ENCODE assay signal across 37 cellular contexts in the genomic region with DNA sequence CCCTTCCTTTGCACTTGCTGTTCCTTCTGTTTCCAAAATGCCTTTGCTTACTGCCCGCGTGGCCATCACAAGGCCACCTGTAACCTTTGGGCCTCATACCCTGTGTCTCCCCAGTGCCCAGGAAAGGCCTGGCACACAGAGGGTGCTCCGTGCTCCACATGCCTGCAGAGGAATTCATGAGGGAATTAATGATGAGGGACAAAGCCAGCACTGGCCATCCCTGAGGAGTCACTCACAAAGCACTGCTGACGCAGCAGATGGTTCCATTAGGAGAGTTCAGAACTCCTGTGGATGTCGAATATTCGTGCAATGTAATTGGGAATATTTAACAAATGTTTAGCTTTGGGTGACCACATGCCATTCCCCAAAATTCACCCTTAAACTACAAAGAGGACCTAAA. TPM values are rescaled to one million over a fixed set of nuclear protein-coding genes. Genes with fewer than 3 reads are reported as not detected.
"Had no signal": no experiment of that assay in that cellular context is flagged by ENCODE, and none has a peak within 500 bp of the region (broad histone marks: within the 10 kb centered on the region; RNA-seq: fewer than 3 reads in every experiment).

No MANE protein-coding gene starts in this region.

- H3K36me3 Mint-ChIP-seq: activated naive CD4-positive, alpha-beta T cell treated with anti-CD3 and anti-CD28 coated beads, Interleukin-2, amount 50 U/mL, for 24 hours; activated naive CD8-positive, alpha-beta T cell treated with anti-CD3 and anti-CD28 coated beads, Interleukin-2, amount 10 ng/mL, durations not matched to agents 7 days and 5 days had no signal

- ATAC-seq: activated CD8-positive, alpha-beta T cell treated with anti-CD3 and anti-CD28 coated beads, Interleukin-2, amount 10 ng/mL, durations not matched to agents 7 days and 5 days; K562; PC-3; Right ventricle myocardium inferior had no signal

- H3K4me3 Mint-ChIP-seq: activated CD4-positive, alpha-beta T cell treated with anti-CD3 and anti-CD28 coated beads, Interleukin-2, amount 10 ng/mL, durations not matched to agents 7 days and 5 days; activated CD8-positive, alpha-beta T cell treated with anti-CD3 and anti-CD28 coated beads, Interleukin-2, amount 10 ng/mL, durations not matched to agents 7 days and 5 days; activated naive CD4-positive, alpha-beta T cell treated with anti-CD3 and anti-CD28 coated beads, Interleukin-2, amount 50 U/mL, for 24 hours; activated naive CD8-positive, alpha-beta T cell treated with anti-CD3 and anti-CD28 coated beads, Interleukin-2, amount 10 ng/mL, durations not matched to agents 7 days and 5 days; activated T-cell treated with anti-CD3 and anti-CD28 coated beads, Interleukin-2, amount 50 U/mL, for 24 hours; central memory CD8-positive, alpha-beta T cell had no signal

- H3K4me1 ChIP-seq: ascending aorta, Peyer's patch had no signal

- H3K27ac ChIP-seq: ascending aorta, cardiac muscle cell, Peyer's patch, WERI-Rb-1 had no signal

- H3K4me3 ChIP-seq: ascending aorta, cardiac muscle cell, K562, Peyer's patch had no signal

- DNase-seq: activated CD4-positive, alpha-beta T cell treated with anti-CD3 and anti-CD28 coated beads, Interleukin-2, amount 10 ng/mL, durations not matched to agents 7 days and 5 days; activated CD4-positive, alpha-beta T cell treated with anti-CD3 and anti-CD28 coated beads, Interleukin-2, amount 50 U/mL, for 48 hours; activated CD8-positive, alpha-beta T cell treated with anti-CD3 and anti-CD28 coated beads, Interleukin-2, amount 10 ng/mL, durations not matched to agents 7 days and 5 days; activated gamma-delta T cell; activated naive CD4-positive, alpha-beta T cell treated with Interleukin-2 at 50 U/mL for 16 hours; activated naive CD8-positive, alpha-beta T cell treated with anti-CD3 and anti-CD28 coated beads, Interleukin-2, amount 10 ng/mL, durations not matched to agents 7 days and 5 days; activated T-cell treated with anti-CD3 and anti-CD28 coated beads, Interleukin-2, amount 50 U/mL, for 24 hours; amygdala; NCI-H1092 treated with DMSO at 0.1 percent for 48 hours; NCI-H1417; NCI-H187 treated with DMSO at 0.1 percent for 48 hours; NCI-H2081; NCI-H2171 treated with DMSO at 0.1 percent for 48 hours; NCI-H2227 treated with DMSO at 0.1 percent for 48 hours; NCI-H446; NCI-H510A treated with DMSO at 0.1 percent for 48 hours; NCI-H526 treated with DMSO at 0.1 percent for 48 hours; NCI-H774; NK-92 treated with Interleukin-12 subunit alpha and Interleukin-12 subunit beta, amount 100 ng/mL, for 24 hours; PC-3; Peyer's patch; RPMI8226; SIG-M5; SW 1271; T-helper 1 cell; T-helper 2 cell; T-helper 9 cell; WERI-Rb-1 had no signal

- H3K9me3 ChIP-seq: ascending aorta, Peyer's patch had no signal

- H3K9me3 Mint-ChIP-seq: activated CD4-positive, alpha-beta T cell treated with anti-CD3 and anti-CD28 coated beads, Interleukin-2, amount 10 ng/mL, durations not matched to agents 7 days and 5 days; activated naive CD4-positive, alpha-beta T cell treated with anti-CD3 and anti-CD28 coated beads, Interleukin-2, amount 50 U/mL, for 24 hours; activated naive CD8-positive, alpha-beta T cell treated with anti-CD3 and anti-CD28 coated beads, Interleukin-2, amount 10 ng/mL, durations not matched to agents 7 days and 5 days; activated T-cell treated with anti-CD3 and anti-CD28 coated beads, Interleukin-2, amount 50 U/mL, for 24 hours; activated T-helper 2 cell treated with anti-CD3 and anti-CD28 coated beads, Interferon-gamma antibody, Interleukin-2, Interleukin-4, amounts not matched to agents 10 μg/mL and 5 μg/mL and 100 μg/mL, durations not matched to agents 14 hours and 24 hours and 36 hours; central memory CD8-positive, alpha-beta T cell had no signal

- H3K36me3 ChIP-seq: ascending aorta, cardiac muscle cell, Peyer's patch, WERI-Rb-1 had no signal

- H3K27ac Mint-ChIP-seq: activated CD4-positive, alpha-beta T cell treated with anti-CD3 and anti-CD28 coated beads, Interleukin-2, amount 10 ng/mL, durations not matched to agents 7 days and 5 days; activated CD8-positive, alpha-beta T cell treated with anti-CD3 and anti-CD28 coated beads, Interleukin-2, amount 10 ng/mL, durations not matched to agents 7 days and 5 days; activated naive CD4-positive, alpha-beta T cell treated with anti-CD3 and anti-CD28 coated beads, Interleukin-2, amount 50 U/mL, for 24 hours; activated naive CD8-positive, alpha-beta T cell treated with anti-CD3 and anti-CD28 coated beads, Interleukin-2, amount 10 ng/mL, durations not matched to agents 7 days and 5 days; activated T-cell treated with anti-CD3 and anti-CD28 coated beads, Interleukin-2, amount 50 U/mL, for 24 hours; activated T-helper 2 cell treated with anti-CD3 and anti-CD28 coated beads, Interferon-gamma antibody, Interleukin-2, Interleukin-4, amounts not matched to agents 10 μg/mL and 5 μg/mL and 100 μg/mL, durations not matched to agents 14 hours and 24 hours and 36 hours had no signal

- H3K4me1 Mint-ChIP-seq: activated CD4-positive, alpha-beta T cell treated with anti-CD3 and anti-CD28 coated beads, Interleukin-2, amount 10 ng/mL, durations not matched to agents 7 days and 5 days; activated naive CD4-positive, alpha-beta T cell treated with anti-CD3 and anti-CD28 coated beads, Interleukin-2, amount 50 U/mL, for 24 hours; activated naive CD8-positive, alpha-beta T cell treated with anti-CD3 and anti-CD28 coated beads, Interleukin-2, amount 10 ng/mL, durations not matched to agents 7 days and 5 days; central memory CD8-positive, alpha-beta T cell had no signal

- H3K27me3 ChIP-seq: ascending aorta, cardiac muscle cell, Peyer's patch had no signal

RNA-seq across cellular contexts. Expression of a gene that starts 49.6 kb away (rescaled TPM):
- total RNA-seq: activated CD4-positive, alpha-beta T cell treated with anti-CD3 and anti-CD28 coated beads, Interleukin-2, amount 10 ng/mL, durations not matched to agents 7 days and 5 days; activated CD8-positive, alpha-beta T cell treated with anti-CD3 and anti-CD28 coated beads, Interleukin-2, amount 10 ng/mL, durations not matched to agents 7 days and 5 days; activated naive CD8-positive, alpha-beta T cell treated with anti-CD3 and anti-CD28 coated beads, Interleukin-2, amount 10 ng/mL, durations not matched to agents 7 days and 5 days; activated T-helper 2 cell treated with anti-CD3 and anti-CD28 coated beads, Interferon-gamma antibody, Interleukin-2, Interleukin-4, amounts not matched to agents 10 μg/mL and 5 μg/mL and 100 μg/mL, durations not matched to agents 14 hours and 24 hours and 36 hours; ascending aorta; K562; M059J; PC-3; Peyer's patch; Right ventricle myocardium inferior; SK-MEL-5 had no signal
